In the genomic region with DNA sequence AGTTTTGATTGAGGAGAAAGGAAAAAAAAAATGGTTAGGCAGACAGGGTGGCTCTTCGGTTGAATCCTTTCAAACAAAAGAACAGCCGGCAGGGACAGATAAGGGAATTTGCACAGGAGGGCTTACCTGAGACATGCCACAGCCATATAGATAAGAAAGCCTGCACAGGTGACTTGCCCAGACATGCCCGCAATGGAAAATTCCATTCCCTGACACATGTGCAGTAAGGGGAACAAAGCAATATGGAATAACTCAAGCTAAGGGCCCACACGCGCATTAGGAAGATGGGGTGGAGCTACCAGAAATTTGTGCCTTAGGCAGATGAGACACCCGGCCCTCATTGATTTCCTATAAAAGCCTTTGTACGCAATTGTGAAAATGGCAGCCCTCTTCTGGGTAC, we compare ENCODE assay signal across 27 cellular contexts.
DNase-seq lines count a peak whose midpoint lies in the region; ATAC-seq, FAIRE-seq and TF ChIP-seq lines count a peak whose summit lies in the region.
"Had no signal": no experiment of that assay in that cellular context is flagged by ENCODE, and none has a peak within 500 bp of the region (broad histone marks: within the 10 kb centered on the region; RNA-seq: fewer than 3 reads in every experiment).

No MANE protein-coding gene starts in this region.

- POLR2A ChIA-PET in H1 (lab: Charles Lee; ENCODE audit: partially characterized antibody) = interaction anchor here (1.1 kb wide), 1 partner anchor 131 kb away, joined by 3 read pairs; no protein-coding TSS in a partner anchor

- intact Hi-C loops in mucosa of descending colon (cut with DNase I, micrococcal nuclease) = no loop called here

- peak overlapping the region; percentile 54; the same call in 1 of the 2 replicates for H2BK5ac ChIP-seq in H1 (ENCODE audit: low read depth, low read length)

- TF ChIP-seq CTCF in H1 (IDR thresholded peaks at IDR 0.05; ENCODE audit: control extremely low read depth in 1 of 3, insufficient read depth in 1 of 3, low read depth in 1 of 3, low read length in 3 of 3) (no peak), mucosa of descending colon (IDR thresholded peaks at IDR 0.05) (no peak)

- H3K27ac ChIP-seq in HUES48 (ENCODE audit: low read depth, low read length) = peak overlapping the region; percentile 50
- peak overlapping the region; percentile 53; the same call in 1 of the 2 replicates for H3K27ac ChIP-seq in H1 (ENCODE audit: low read depth, low read length)
- H3K27ac ChIP-seq: HL-60, neutrophil, thoracic aorta had no signal

- no peaks in the 10 kb centered on the region for H3K79me1 ChIP-seq in H1 (ENCODE audit: low read depth, low read length)

- H3K27me3 ChIP-seq in HUES48 (ENCODE audit: control insufficient read depth, insufficient read depth, low read length) (peaks cover 6% of the 10 kb centered on the region), H1 (replicated peaks in 1 of 4; ENCODE audit: control insufficient read depth in 3 of 4, extremely low read depth in 1 of 4, insufficient read depth in 3 of 4, low read length in 3 of 4) (no peaks in the 10 kb centered on the region; a peak in 1 of 7 replicates)
- H3K27me3 ChIP-seq: neutrophil had no signal

- no peaks in the 10 kb centered on the region for H3K23me2 ChIP-seq in H1 (ENCODE audit: low read depth, low read length)

- WGBS in H1 (ENCODE audit: extremely low coverage in 1 of 2, insufficient coverage in 1 of 2, insufficient read length in 1 of 2, insufficient replicate concordance in 2 of 2, low coverage in 1 of 2, low lambda C conversion rate in 2 of 2, missing lambda C conversion rate in 1 of 2), 2 experiments = 91% methylated on average over 7 of the region's 7 CpGs; no CpG with 5 or more reads in 1 of the 2 experiments

- no peak for TF ChIP-seq EP300 in H1 (IDR thresholded peaks at IDR 0.05; ENCODE audit: borderline replicate concordance in 1 of 2, low read depth in 2 of 2, low read length in 2 of 2)

- DNase-seq in NCI-H2171 treated with DMSO at 0.1 percent for 48 hours (lab: John Stamatoyannopoulos, UW) = peak; percentile 41
- DNase-seq in NCI-H2171 (lab: John Stamatoyannopoulos, UW) = no peak
- no peak for DNase-seq in H1 (ENCODE audit: low read depth in 1 of 2, low spot score in 2 of 2)
- DNase-seq in mucosa of descending colon = peak in 1 of 3 donors; percentile 4
- no peak for DNase-seq in NCI-H446 treated with DMSO at 0.1 percent for 48 hours (lab: John Stamatoyannopoulos, UW)
- DNase-seq in NCI-H2196 treated with DMSO at 0.1 percent for 48 hours (lab: John Stamatoyannopoulos, UW; ENCODE audit: unreplicated experiment) = no peak
- DNase-seq: 8988T; activated CD4-positive, alpha-beta T cell treated with anti-CD3 and anti-CD28 coated beads for 48 hours; AML-193; CD8-positive, alpha-beta memory T cell; DMS79 treated with DMSO at 0.1 percent for 48 hours; effector CD4-positive, alpha-beta T cell; kidney; MM.1S; NCI-H1436 treated with DMSO at 0.1 percent for 48 hours; NCI-H345; stimulated activated naive CD4-positive, alpha-beta T cell; T-helper 1 cell had no signal

- no peak for TF ChIP-seq POLR2A in H1 (IDR thresholded peaks at IDR 0.05; ENCODE audit: control extremely low read depth in 1 of 2, low read depth in 2 of 2, low read length in 2 of 2)

- CTCF ChIA-PET in H1 (lab: Charles Lee; ENCODE audit: partially characterized antibody) = interaction anchor here (0.6 to 1.3 kb wide), 6 partner anchors 25 to 646 kb away, joined by 3 to 4 read pairs (median 4); no protein-coding TSS in a partner anchor

- H3K14ac ChIP-seq in H1 (ENCODE audit: insufficient read length) = no peak overlapping the region

- H3K23ac ChIP-seq in H1 (ENCODE audit: insufficient read length) = no peak overlapping the region

- H2AFZ ChIP-seq in H1 (ENCODE audit: low read length) = no peak overlapping the region

- ATAC-seq in mucosa of descending colon = peak; percentile 39
- no peak for ATAC-seq in GM19397 (IDR thresholded peaks at IDR 0.05; ENCODE audit: unreplicated experiment)
- ATAC-seq: activated T-helper 17 cell treated with anti-CD3 and anti-CD28 coated beads, Interleukin-2, amount 50 U/mL, for 72 hours had no signal

- peak overlapping the region; percentile 41; the same call in 1 of the 2 replicates for H2AK5ac ChIP-seq in H1 (ENCODE audit: low read depth, low read length)

- H3K9ac ChIP-seq in HUES48 (ENCODE audit: low read depth, low read length) = no peak overlapping the region
- no peak overlapping the region for H3K9ac ChIP-seq in H1 (replicated peaks in 1 of 4; ENCODE audit: extremely low read depth in 1 of 4, low read depth in 3 of 4, low read length in 3 of 4)

- H3K56ac ChIP-seq in H1 (replicated peaks; ENCODE audit: insufficient read length, low read depth, low read length) = no peak overlapping the region

- no peaks in the 10 kb centered on the region for H3K79me2 ChIP-seq in H1 (ENCODE audit: control insufficient read depth in 1 of 2, insufficient read depth in 2 of 2, low read length in 2 of 2)

- H3K36me3 ChIP-seq in HUES48 (ENCODE audit: control insufficient read depth, insufficient read depth, low read length) = no peaks in the 10 kb centered on the region
- peaks cover 0 to 2% (median 1%) of the 10 kb centered on the region in 4 experiments; a peak in 1 of 8 replicates for H3K36me3 ChIP-seq in H1 (ENCODE audit: control insufficient read depth in 2 of 4, insufficient read depth in 4 of 4, low read length in 3 of 4)
- H3K36me3 ChIP-seq in mucosa of descending colon (ENCODE audit: low read depth) = no peaks in the 10 kb centered on the region
- H3K36me3 ChIP-seq: neutrophil, thoracic aorta had no signal

- H4K8ac ChIP-seq in H1 (ENCODE audit: extremely low read depth, insufficient read depth, low read length) = no peak overlapping the region

- no peak for FAIRE-seq in H1 (lab: Jason Lieb, UNC)
- FAIRE-seq: GM12892, kidney, TTC549 had no signal

- H3K4me1 ChIP-seq in HUES48 (ENCODE audit: control insufficient read depth, insufficient read depth, low read length) = no peaks in the 10 kb centered on the region
- H3K4me1 ChIP-seq in H1 (replicated peaks in 1 of 4; ENCODE audit: control insufficient read depth in 3 of 4, insufficient read depth in 4 of 4, low read length in 3 of 4) = no peaks in the 10 kb centered on the region; a peak in 2 of 7 replicates
- no peaks in the 10 kb centered on the region for H3K4me1 ChIP-seq in mucosa of descending colon (ENCODE audit: low read depth)

- H3K4me2 ChIP-seq in H1 (ENCODE audit: insufficient read depth in 1 of 2, low read depth in 2 of 2, low read length in 2 of 2) = no peak overlapping the region

- H3K4ac ChIP-seq in H1 (replicated peaks; ENCODE audit: insufficient read length, low read depth, low read length) = no peak overlapping the region

- H3K18ac ChIP-seq in H1 (ENCODE audit: extremely low read depth, low read length) = no peak overlapping the region

- H4K91ac ChIP-seq in H1 (replicated peaks; ENCODE audit: insufficient read length, low read length) = peak overlapping the region; percentile 87

- H2BK20ac ChIP-seq in H1 (ENCODE audit: low read length) = peak overlapping the region; percentile 24; the same call in 1 of the 2 replicates

- H4K20me1 ChIP-seq in H1 (replicated peaks in 1 of 2; ENCODE audit: control insufficient read depth in 1 of 2, insufficient read depth in 2 of 2, low read length in 2 of 2) = no peaks in the 10 kb centered on the region

- H4K5ac ChIP-seq in H1 (ENCODE audit: insufficient read length, low read depth, low read length) = no peak overlapping the region

- no peak overlapping the region for H2BK15ac ChIP-seq in H1 (ENCODE audit: low read length)

- H3K9me3 ChIP-seq in HUES48 (ENCODE audit: control insufficient read depth, insufficient read depth, low read length) (peaks cover 16% of the 10 kb centered on the region), H1 (ENCODE audit: insufficient read depth in 2 of 2, low read depth in 1 of 2, low read length in 1 of 2) (peaks cover 6 to 11% of the 10 kb centered on the region in 2 experiments), mucosa of descending colon (no peaks in the 10 kb centered on the region)
- H3K9me3 ChIP-seq: neutrophil, thoracic aorta had no signal

- no peak overlapping the region for H3K4me3 ChIP-seq in HUES48 (ENCODE audit: low read depth, low read length)
- H3K4me3 ChIP-seq in H1 (ENCODE audit: extremely low read depth in 1 of 4, insufficient read depth in 2 of 4, low read depth in 3 of 4, low read length in 4 of 4) = no peak overlapping the region
- H3K4me3 ChIP-seq in mucosa of descending colon = no peak overlapping the region
- H3K4me3 ChIP-seq: lung, thoracic aorta had no signal

- TF ChIP-seq RAD21 in H1 (IDR thresholded peaks at IDR 0.05 in 1 of 2, conservative IDR thresholded peaks at IDR 0.05 in 1 of 2; ENCODE audit: low read depth in 2 of 2, low read length in 2 of 2) = no peak

- H2BK120ac ChIP-seq in H1 (replicated peaks; ENCODE audit: low read depth, low read length) = no peak overlapping the region

- no peak overlapping the region; the same call in 1 of the 2 replicates for H2BK12ac ChIP-seq in H1 (ENCODE audit: low read depth, low read length)

TF ChIP-seq in H1, 55 proteins besides CTCF, POLR2A, EP300 and RAD21:
- TF ChIP-seq, protein P1, sequence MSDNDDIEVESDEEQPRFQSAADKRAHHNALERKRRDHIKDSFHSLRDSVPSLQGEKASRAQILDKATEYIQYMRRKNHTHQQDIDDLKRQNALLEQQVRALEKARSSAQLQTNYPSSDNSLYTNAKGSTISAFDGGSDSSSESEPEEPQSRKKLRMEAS (IDR thresholded peaks at IDR 0.05) = no peak
- no peak for TF ChIP-seq SP4 (IDR thresholded peaks at IDR 0.05; ENCODE audit: low read length)
